ENCODE assay signal across 8 cellular contexts in the genomic region with DNA sequence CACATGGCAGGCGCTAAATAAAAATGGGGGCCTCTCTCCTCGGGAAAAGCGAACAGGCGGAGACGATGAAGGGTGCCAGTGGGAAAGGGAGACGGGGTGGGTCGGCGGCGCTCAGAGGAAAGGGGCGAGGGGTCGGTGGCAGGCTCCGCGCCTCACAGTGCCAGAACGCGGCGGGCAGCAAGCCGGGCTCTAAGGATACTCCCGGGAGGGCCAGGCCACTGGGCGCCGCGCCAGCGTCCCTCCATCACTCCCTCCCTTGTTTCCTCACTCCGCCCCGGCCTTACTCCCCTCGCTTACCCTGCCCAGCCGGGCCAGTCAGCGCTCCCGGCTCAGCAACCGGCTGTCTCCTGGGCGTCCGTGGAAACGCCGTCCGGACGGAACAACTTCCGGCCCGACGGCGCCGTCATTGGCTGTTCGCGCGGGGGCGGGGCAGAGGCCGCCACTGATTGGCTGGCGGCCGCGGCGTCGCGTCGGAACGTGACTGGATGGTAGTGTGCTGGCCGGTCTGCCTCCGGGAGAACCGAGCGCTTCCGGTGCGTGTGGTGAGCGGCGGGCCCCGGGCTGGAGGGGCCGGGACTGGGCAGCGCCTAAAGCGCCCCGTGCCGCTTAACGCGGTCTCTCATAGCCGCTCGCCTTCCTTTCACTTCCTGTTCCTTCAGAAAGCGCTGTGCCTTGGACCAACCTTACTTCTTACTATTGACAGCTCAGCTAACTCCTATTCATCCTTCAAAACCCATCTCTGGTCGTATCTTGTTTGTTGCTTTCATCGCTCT. TPM values are rescaled to one million over a fixed set of nuclear protein-coding genes. Genes with fewer than 3 reads are reported as not detected.
DNase-seq lines count a peak whose midpoint lies in the region; ATAC-seq and TF ChIP-seq lines count a peak whose summit lies in the region.

A gene (plus strand): TSS at position 523 of the 773 bp plus-strand sequence.

- DNase-seq in GM13977 (ENCODE audit: low spot score) (peak; percentile 91), NCI-H146 (lab: John Stamatoyannopoulos, UW) (peak; percentile 90), T-cell (peak; percentile 79 to 92 (median 88)), adrenal gland (peak; percentile 94 to 98 (median 97)), heart right ventricle (peak; percentile 94 to 95), progenitor cell of endocrine pancreas (ENCODE audit: low spot score, unreplicated experiment) (peak; percentile 91), ureter (ENCODE audit: low spot score) (peak; percentile 94)

- H3K4me3 ChIP-seq in adrenal gland (peak within 1 kb of the TSS in 3 of 4 donors; percentile 42 to 79 (median 71)), heart right ventricle (peak within 1 kb of the TSS; percentile 33 to 95 (median 74))

- H3K27ac Mint-ChIP-seq in T-cell, result peak within 1 kb of the TSS; percentile 89 to 92
- peak within 1 kb of the TSS; percentile 98 for H3K27ac Mint-ChIP-seq in progenitor cell of endocrine pancreas

- no peaks in the 10 kb centered on the region for H3K9me3 ChIP-seq in adrenal gland (replicated peaks in 1 of 3)
- H3K9me3 ChIP-seq in heart right ventricle, result no peaks in the 10 kb centered on the region

- peak; percentile 75 for ATAC-seq in HG02870 (IDR thresholded peaks at IDR 0.05; ENCODE audit: unreplicated experiment)
- peak; percentile 93 to 94 (median 94) for ATAC-seq in T-cell (replicated peaks in 1 of 4)
- ATAC-seq in heart right ventricle, result peak; percentile 93 to 97 (median 94)

- peak; percentile 18 to 80 for TF ChIP-seq POLR2A in adrenal gland (IDR thresholded peaks at IDR 0.05)

- peak within 1 kb of the TSS; percentile 69 to 98 (median 95) for H3K27ac ChIP-seq in adrenal gland
- H3K27ac ChIP-seq in heart right ventricle, result peak within 1 kb of the TSS; percentile 61 to 99 (median 96)

- 0 to 1% (median 0%) methylated on average over 21 to 74 of the region's 74 CpGs for WGBS in adrenal gland, 4 donors
- WGBS in heart right ventricle, 2 donors, result 0% methylated on average over 67 to 74 of the region's 74 CpGs

- H3K4me1 ChIP-seq in adrenal gland (replicated peaks in 1 of 2) (peaks cover 7 to 26% of the 10 kb centered on the region in 2 donors), heart right ventricle (peaks cover 6 to 54% (median 23%) of the 10 kb centered on the region in 9 donors)

- peaks cover 30 to 42% (median 32%) of the 10 kb centered on the region in 3 donors for H3K4me1 Mint-ChIP-seq in T-cell
- peaks cover 21% of the 10 kb centered on the region for H3K4me1 Mint-ChIP-seq in progenitor cell of endocrine pancreas (ENCODE audit: low read depth)

- CTCF ChIA-PET in T-cell (lab: Charles Lee), result no interaction called here

- H3K27me3 ChIP-seq in adrenal gland (no peaks in the 10 kb centered on the region), heart right ventricle (no peaks in the 10 kb centered on the region)

- no peak for TF ChIP-seq CTCF in GM13977 (IDR thresholded peaks at IDR 0.05; ENCODE audit: extremely low read depth, insufficient read depth, missing control alignments)
- peak in 1 of 6 experiments; percentile 19 for TF ChIP-seq CTCF in adrenal gland (IDR thresholded peaks at IDR 0.05)
- TF ChIP-seq CTCF in heart right ventricle (IDR thresholded peaks at IDR 0.05), result no peak
- no peak for TF ChIP-seq CTCF in progenitor cell of endocrine pancreas (IDR thresholded peaks at IDR 0.05; ENCODE audit: unreplicated experiment)

- H3K36me3 Mint-ChIP-seq in T-cell (peaks cover 9% of the 10 kb centered on the region), progenitor cell of endocrine pancreas (ENCODE audit: insufficient read depth) (peaks cover 2% of the 10 kb centered on the region)

- no peaks in the 10 kb centered on the region for H3K36me3 ChIP-seq in adrenal gland (replicated peaks in 1 of 2)
- H3K36me3 ChIP-seq in heart right ventricle, result peaks cover 0 to 16% (median 2%) of the 10 kb centered on the region in 9 donors

- POLR2A ChIA-PET in T-cell (lab: Charles Lee), result no interaction called here

- H3K9me3 Mint-ChIP-seq in T-cell (no peaks in the 10 kb centered on the region), progenitor cell of endocrine pancreas (ENCODE audit: low read depth) (no peaks in the 10 kb centered on the region)

- H3K4me3 Mint-ChIP-seq in T-cell (peak within 1 kb of the TSS; percentile 85 to 91 (median 90)), progenitor cell of endocrine pancreas (ENCODE audit: low read depth) (peak within 1 kb of the TSS; percentile 83)

- intact Hi-C loops in adrenal gland (cut with DNase I) (loop anchor here in 1 of 2 donors (10.0 kb wide), 1 partner anchor 71 kb away; a partner anchor contains a TSS), heart right ventricle (cut with DNase I) (loop anchor here in 9 of 10 donors (1.0 to 10.0 kb wide), 13 partner anchors 69 to 1599 kb away; a partner anchor contains a TSS)

- H3K27me3 Mint-ChIP-seq in T-cell (no peaks in the 10 kb centered on the region), progenitor cell of endocrine pancreas (no peaks in the 10 kb centered on the region)

- in situ Hi-C loops in GM13977 (cut with MboI; ENCODE audit: low pct_unique_long_range_greater_than_20kb, low sequenced_read_pairs, unreplicated experiment), result no loop called here

RNA-seq across cellular contexts. Expression of the gene that starts here (rescaled TPM):
- total RNA-seq in T-cell, result 1 to 10 TPM; 5.7 to 9.7 (median 7.2) TPM
- total RNA-seq in adrenal gland, result 10 to 100 TPM in 7 of 8 donors, 1 to 10 TPM in 1; 6.1 to 18.7 (median 13.0) TPM
- 10 to 100 TPM in 2 of 3 donors, 1 to 10 TPM in 1; 7.4 to 12.7 (median 10.5) TPM for polyA plus RNA-seq in adrenal gland
- 1 to 10 TPM; 4.5 to 8.4 (median 5.7) TPM for total RNA-seq in heart right ventricle
- 1 to 10 TPM; 2.9 to 7.4 TPM for polyA plus RNA-seq in heart right ventricle
- total RNA-seq in progenitor cell of endocrine pancreas, result 8.7 and 10.6 TPM in 2 replicates
- total RNA-seq in ureter, result 14.7 TPM

Comparison
In these comparisons a context has a peak if more than half of its experiments do, and no peak if none do; other contexts are left out.
1. Peak in every context shown above with its lines: DNase-seq, ATAC-seq, H3K4me3 ChIP-seq and H3K27ac ChIP-seq.